In genomic region chr4:70667710-70668535, GRCh38 we compare ENCODE assay signal across 15 cellular contexts. TPM values are rescaled to one million over a fixed set of nuclear protein-coding genes. Genes with fewer than 3 reads are reported as not detected.
DNase-seq lines count a peak whose midpoint lies in the region; ATAC-seq, FAIRE-seq and TF ChIP-seq lines count a peak whose summit lies in the region.
"Had no signal": no experiment of that assay in that cellular context is flagged by ENCODE, and none has a peak within 500 bp of the region (broad histone marks: within the 10 kb centered on the region; RNA-seq: fewer than 3 reads in every experiment).

No MANE protein-coding gene starts in this region.

- H2AFZ ChIP-seq in K562 (ENCODE audit: low read depth, low read length): peak overlapping the region; percentile 29; the same call in 1 of the 2 replicates

- WGBS in K562 (ENCODE audit: insufficient coverage, low coverage, missing lambda C conversion rate): 31% methylated on average over 4 of the region's 4 CpGs
- 62% methylated on average over 4 of the region's 4 CpGs for WGBS in right lobe of liver (ENCODE audit: insufficient coverage, low coverage, low lambda C conversion rate, missing lambda C conversion rate)

- H3K4me3 ChIP-seq in left ventricle myocardium inferior (no peak overlapping the region), right atrium auricular region (no peak overlapping the region), K562 (no peak overlapping the region), uterus (no peak overlapping the region), right lobe of liver (no peak overlapping the region)

- H3K27ac ChIP-seq in left ventricle myocardium inferior (replicated peaks) (peak overlapping the region; percentile 17), right atrium auricular region (no peak overlapping the region), K562 (ENCODE audit: extremely low read depth, low read depth, low read length) (no peak overlapping the region), uterus (peak overlapping the region; percentile 45 to 48), right lobe of liver (no peak overlapping the region)

- H3K4me1 ChIP-seq in left ventricle myocardium inferior (no peaks in the 10 kb centered on the region), right atrium auricular region (no peaks in the 10 kb centered on the region), K562 (replicated peaks in 1 of 2; ENCODE audit: control insufficient read depth in 2 of 2, insufficient read depth in 2 of 2, low read length in 2 of 2) (no peaks in the 10 kb centered on the region), uterus (no peaks in the 10 kb centered on the region), right lobe of liver (no peaks in the 10 kb centered on the region)

- H3K9me1 ChIP-seq in K562 (ENCODE audit: control insufficient read depth, insufficient read depth, low read length): no peaks in the 10 kb centered on the region

- TF ChIP-seq EP300 in K562 (IDR thresholded peaks at IDR 0.05; ENCODE audit: low read length): no peak

- CTCF ChIA-PET in K562 (lab: Yijun Ruan, JAX; ENCODE audit: low intra/inter-chr PET ratio): no interaction called here

- ATAC-seq in HG03066 (IDR thresholded peaks at IDR 0.05; ENCODE audit: low read depth, unreplicated experiment) (peak; percentile 53), K562 (no peak), right lobe of liver (no peak)

- no peak for FAIRE-seq in K562 (lab: Jason Lieb, UNC)
- FAIRE-seq: A204.1 had no signal

- H3K9ac ChIP-seq in K562 (ENCODE audit: insufficient read depth in 1 of 2, low read depth in 2 of 2, low read length in 2 of 2): no peak overlapping the region

- in situ Hi-C loops in K562 (cut with MboI): no loop called here

- H4K20me1 ChIP-seq in K562 (replicated peaks; ENCODE audit: control insufficient read depth, insufficient read depth, low read length): no peaks in the 10 kb centered on the region

- no TSS peak for BruUV-seq in K562 (replicated peaks; lab: Mats Ljungman, UMichigan)

- H3K79me2 ChIP-seq in K562 (ENCODE audit: control insufficient read depth, insufficient read depth, low read length): no peaks in the 10 kb centered on the region

- TF ChIP-seq CTCF in left ventricle myocardium inferior (IDR thresholded peaks at IDR 0.05; ENCODE audit: borderline replicate concordance) (no peak), right atrium auricular region (IDR thresholded peaks at IDR 0.05) (no peak), K562 (IDR thresholded peaks at IDR 0.05 in 2 of 3, conservative IDR thresholded peaks at IDR 0.05 in 1 of 3; ENCODE audit: insufficient read depth in 2 of 3, low read depth in 1 of 3, low read length in 3 of 3) (no peak), uterus (IDR thresholded peaks at IDR 0.05) (no peak), right lobe of liver (IDR thresholded peaks at IDR 0.05) (no peak)

- H3K27me3 ChIP-seq in left ventricle myocardium inferior (ENCODE audit: low read depth) (no peaks in the 10 kb centered on the region), right atrium auricular region (no peaks in the 10 kb centered on the region), K562 (ENCODE audit: control insufficient read depth in 2 of 2, insufficient read depth in 2 of 2, low read length in 2 of 2) (no peaks in the 10 kb centered on the region), uterus (no peaks in the 10 kb centered on the region), right lobe of liver (no peaks in the 10 kb centered on the region)

- H3K9me3 ChIP-seq in left ventricle myocardium inferior (replicated peaks): no peaks in the 10 kb centered on the region
- no peaks in the 10 kb centered on the region for H3K9me3 ChIP-seq in right atrium auricular region
- no peaks in the 10 kb centered on the region for H3K9me3 ChIP-seq in K562 (replicated peaks; ENCODE audit: control insufficient read depth, insufficient read depth, low read depth, low read length)
- no peaks in the 10 kb centered on the region for H3K9me3 ChIP-seq in uterus
- H3K9me3 ChIP-seq in right lobe of liver: no peaks in the 10 kb centered on the region

- TF ChIP-seq RAD21 in K562 (CRISPR knock-in tag; conservative IDR thresholded peaks at IDR 0.05 in 1 of 2, IDR thresholded peaks at IDR 0.05 in 1 of 2): no peak

- intact Hi-C loops in left ventricle myocardium inferior (cut with micrococcal nuclease): no loop called here
- intact Hi-C loops in K562 (cut with micrococcal nuclease): no loop called here
- intact Hi-C loops in uterus (cut with DNase I; ENCODE audit: low total_unique reads): no loop called here
- intact Hi-C loops in right lobe of liver (cut with DNase I): no loop called here

- POLR2A ChIA-PET in K562 (lab: Yijun Ruan, JAX): no interaction called here

- H3K36me3 ChIP-seq in left ventricle myocardium inferior (no peaks in the 10 kb centered on the region), right atrium auricular region (no peaks in the 10 kb centered on the region), K562 (ENCODE audit: control insufficient read depth, insufficient read depth, low read length) (no peaks in the 10 kb centered on the region), uterus (no peaks in the 10 kb centered on the region), right lobe of liver (no peaks in the 10 kb centered on the region)

- no peak for TF ChIP-seq POLR2A in K562 (conservative IDR thresholded peaks at IDR 0.05)
- TF ChIP-seq POLR2A in uterus (IDR thresholded peaks at IDR 0.05): no peak
- no peak for TF ChIP-seq POLR2A in right lobe of liver (IDR thresholded peaks at IDR 0.05)

- DNase-seq in left ventricle myocardium inferior (no peak), right atrium auricular region (ENCODE audit: low spot score) (no peak), K562 (ENCODE audit: extremely low read depth in 1 of 4, low spot score in 3 of 4) (no peak), uterus (no peak), kidney tubule cell (ENCODE audit: low spot score) (no peak), NCI-H2107 (lab: John Stamatoyannopoulos, UW) (no peak), right lobe of liver (no peak)
- DNase-seq: effector memory CD4-positive, alpha-beta T cell; GDM1; naive B cell; NCI-H1048; NK-92 treated with Interleukin-12 subunit alpha and Interleukin-12 subunit beta, amount 100 ng/mL, for 24 hours had no signal

- H3K4me2 ChIP-seq in K562 (ENCODE audit: insufficient read depth, low read length): no peak overlapping the region

RNA-seq across cellular contexts. Expression of gene JCHAIN, which starts 1.6 kb away (rescaled TPM):
- total RNA-seq in left ventricle myocardium inferior (6.9 TPM), right atrium auricular region (1 to 10 TPM; 1.8 to 2.7 TPM), K562 (2014; rRNA removed) (not detected in 2 replicates), K562 (2014; rRNA removed; fragmentation: Illumina TruSeq; extraction: Trizol) (not detected in 2 replicates), K562 (2015; rRNA removed; fragmentation: Illumina TruSeq; extraction: Trizol) (not detected in 2 replicates), K562 (2021) (0.27 and 0.33 TPM in 2 replicates), uterus (10 to 100 TPM in 1 of 4 donors, 1 to 10 TPM in 3; 4.9 to 12.7 (median 6.2) TPM), right lobe of liver (10 to 100 TPM in 3 of 6 experiments, 1 to 10 TPM in 3; 3.9 to 39.7 (median 9.3) TPM)
- not detected in 2 replicates for total RNA-seq in K562 (2011; cell fraction: chromatin; rRNA removed; ENCODE audit: low replicate concordance)
- not detected in 2 replicates for total RNA-seq in K562 (2011; cell fraction: nucleolus; rRNA removed)
- total RNA-seq in K562 (2011; cell fraction: nucleoplasm; rRNA removed): not detected in 2 replicates
- polyA plus RNA-seq in K562 (2011; rRNA removed) (0.08 TPM in 1 of 2 replicates, not detected in the other), K562 (2014; fragmentation: Illumina TruSeq; extraction: Trizol) (0.32 TPM in 1 of 2 replicates, not detected in the other), K562 (2014; fragmentation: Nextera tagmentation; extraction: Ambion mirVana) (under 1 TPM; 0.04 to 0.20 TPM), K562 (2014; rRNA removed) (0.68 TPM in 1 of 2 replicates, not detected in the other)
- polyA plus RNA-seq in K562 (2011; cell fraction: cytosol; rRNA removed): not detected in 2 replicates
- polyA plus RNA-seq in K562 (2011; cell fraction: nucleus; rRNA removed): not detected in 2 replicates
- 0.08 and 0.40 TPM in 2 replicates for polyA plus RNA-seq in K562 (2012)
- not detected in 2 replicates for polyA minus RNA-seq in K562 (2011; rRNA and poly(A)+ RNA removed)
- polyA minus RNA-seq in K562 (2011; cell fraction: cytosol; rRNA and poly(A)+ RNA removed): not detected in 2 replicates
- not detected in 2 replicates for polyA minus RNA-seq in K562 (2011; cell fraction: nucleus; rRNA and poly(A)+ RNA removed)
- total RNA-seq: T-helper 2 cell treated with Interferon-gamma antibody and Interleukin-4, amounts not matched to agents 100 ng/mL and 5 ng/mL, for 36 hours had no signal

RNA-seq across cellular contexts. Expression of gene UTP3, which starts 20.4 kb away (rescaled TPM):
- total RNA-seq in left ventricle myocardium inferior (15.8 TPM), right atrium auricular region (10 to 100 TPM; 12.5 to 14.0 TPM), K562 (2014; rRNA removed) (32.2 and 34.0 TPM in 2 replicates), K562 (2014; rRNA removed; fragmentation: Illumina TruSeq; extraction: Trizol) (34.5 and 35.0 TPM in 2 replicates), K562 (2015; rRNA removed; fragmentation: Illumina TruSeq; extraction: Trizol) (30.6 and 32.4 TPM in 2 replicates), K562 (2021) (33.4 and 38.8 TPM in 2 replicates), uterus (10 to 100 TPM in 2 of 4 donors, 1 to 10 TPM in 2; 6.7 to 28.9 (median 17.1) TPM), right lobe of liver (10 to 100 TPM; 10.2 to 22.3 (median 14.0) TPM)
- 6.4 and 21.4 TPM in 2 replicates for total RNA-seq in K562 (2011; cell fraction: chromatin; rRNA removed; ENCODE audit: low replicate concordance)
- total RNA-seq in K562 (2011; cell fraction: nucleolus; rRNA removed): 6.3 and 6.5 TPM in 2 replicates
- 10.2 and 12.8 TPM in 2 replicates for total RNA-seq in K562 (2011; cell fraction: nucleoplasm; rRNA removed)
- polyA plus RNA-seq in K562 (2011; rRNA removed) (17.2 and 30.9 TPM in 2 replicates), K562 (2014; fragmentation: Illumina TruSeq; extraction: Trizol) (59.1 and 69.3 TPM in 2 replicates), K562 (2014; fragmentation: Nextera tagmentation; extraction: Ambion mirVana) (10 to 100 TPM; 11.9 to 12.4 TPM), K562 (2014; rRNA removed) (54.6 and 64.8 TPM in 2 replicates)
- polyA plus RNA-seq in K562 (2011; cell fraction: cytosol; rRNA removed): 12.1 and 15.7 TPM in 2 replicates
- polyA plus RNA-seq in K562 (2011; cell fraction: nucleus; rRNA removed): 7.1 and 7.7 TPM in 2 replicates
- 35.7 and 50.1 TPM in 2 replicates for polyA plus RNA-seq in K562 (2012)
- polyA minus RNA-seq in K562 (2011; rRNA and poly(A)+ RNA removed): 12.6 and 17.2 TPM in 2 replicates
- 6.4 and 9.3 TPM in 2 replicates for polyA minus RNA-seq in K562 (2011; cell fraction: cytosol; rRNA and poly(A)+ RNA removed)
- polyA minus RNA-seq in K562 (2011; cell fraction: nucleus; rRNA and poly(A)+ RNA removed): 4.4 and 8.4 TPM in 2 replicates

RNA-seq across cellular contexts. Expression of gene ENAM, which starts 39.4 kb away (rescaled TPM):
- total RNA-seq in left ventricle myocardium inferior: 6.2 TPM
- 10 to 100 TPM in 1 of 2 donors, 1 to 10 TPM in 1; 8.9 to 13.5 TPM for total RNA-seq in right atrium auricular region
- not detected in 2 replicates for total RNA-seq in K562 (2011; cell fraction: chromatin; rRNA removed; ENCODE audit: low replicate concordance)
- not detected in 2 replicates for total RNA-seq in K562 (2011; cell fraction: nucleolus; rRNA removed)
- not detected in 2 replicates for total RNA-seq in K562 (2011; cell fraction: nucleoplasm; rRNA removed)
- total RNA-seq in K562 (2014; rRNA removed): 0.09 TPM in 1 of 2 replicates, not detected in the other
- total RNA-seq in K562 (2014; rRNA removed; fragmentation: Illumina TruSeq; extraction: Trizol): 0.13 TPM in 1 of 2 replicates, not detected in the other
- 0.04 and 0.08 TPM in 2 replicates for total RNA-seq in K562 (2015; rRNA removed; fragmentation: Illumina TruSeq; extraction: Trizol)
- total RNA-seq in K562 (2021): 0.04 TPM in 1 of 2 replicates, not detected in the other
- not detected in 2 replicates for polyA plus RNA-seq in K562 (2011; rRNA removed)
- not detected in 2 replicates for polyA plus RNA-seq in K562 (2011; cell fraction: cytosol; rRNA removed)
- polyA plus RNA-seq in K562 (2011; cell fraction: nucleus; rRNA removed): not detected in 2 replicates
- polyA plus RNA-seq in K562 (2012): 0.07 TPM in 1 of 2 replicates, not detected in the other
- not detected in 2 replicates for polyA plus RNA-seq in K562 (2014; fragmentation: Illumina TruSeq; extraction: Trizol)
- polyA plus RNA-seq in K562 (2014; fragmentation: Nextera tagmentation; extraction: Ambion mirVana): not detected
- not detected in 2 replicates for polyA plus RNA-seq in K562 (2014; rRNA removed)
- not detected in 2 replicates for polyA minus RNA-seq in K562 (2011; rRNA and poly(A)+ RNA removed)
- not detected in 2 replicates for polyA minus RNA-seq in K562 (2011; cell fraction: cytosol; rRNA and poly(A)+ RNA removed)
- not detected in 2 replicates for polyA minus RNA-seq in K562 (2011; cell fraction: nucleus; rRNA and poly(A)+ RNA removed)
- under 1 TPM in 2 of 4 donors, not detected in 2; 0.24 to 0.83 TPM for total RNA-seq in uterus
- total RNA-seq in right lobe of liver: under 1 TPM; 0.07 to 0.86 (median 0.62) TPM
- total RNA-seq: T-helper 2 cell treated with Interferon-gamma antibody and Interleukin-4, amounts not matched to agents 100 ng/mL and 5 ng/mL, for 36 hours had no signal

RNA-seq across cellular contexts. Expression of gene RUFY3, which starts 53.8 kb away (rescaled TPM):
- total RNA-seq in left ventricle myocardium inferior (20.5 TPM), right atrium auricular region (10 to 100 TPM; 14.7 to 16.7 TPM), K562 (2014; rRNA removed) (20.0 and 22.2 TPM in 2 replicates), K562 (2014; rRNA removed; fragmentation: Illumina TruSeq; extraction: Trizol) (28.1 and 30.8 TPM in 2 replicates), K562 (2015; rRNA removed; fragmentation: Illumina TruSeq; extraction: Trizol) (25.0 and 25.3 TPM in 2 replicates), K562 (2021) (24.0 and 31.1 TPM in 2 replicates), uterus (100 to 1,000 TPM in 2 of 4 donors, 10 to 100 TPM in 2; 25.4 to 137 (median 75.9) TPM), right lobe of liver (10 to 100 TPM; 24.1 to 58.3 (median 30.3) TPM)
- total RNA-seq in K562 (2011; cell fraction: chromatin; rRNA removed; ENCODE audit: low replicate concordance): 17.6 and 69.3 TPM in 2 replicates
- 10.0 and 18.6 TPM in 2 replicates for total RNA-seq in K562 (2011; cell fraction: nucleolus; rRNA removed)
- total RNA-seq in K562 (2011; cell fraction: nucleoplasm; rRNA removed): 28.0 and 44.3 TPM in 2 replicates
- polyA plus RNA-seq in K562 (2011; rRNA removed) (18.2 and 21.5 TPM in 2 replicates), K562 (2014; fragmentation: Illumina TruSeq; extraction: Trizol) (16.0 and 18.6 TPM in 2 replicates), K562 (2014; fragmentation: Nextera tagmentation; extraction: Ambion mirVana) (1 to 10 TPM; 4.2 to 4.5 TPM), K562 (2014; rRNA removed) (15.1 and 15.4 TPM in 2 replicates)
- polyA plus RNA-seq in K562 (2011; cell fraction: cytosol; rRNA removed): 4.5 and 4.7 TPM in 2 replicates
- 28.3 and 29.4 TPM in 2 replicates for polyA plus RNA-seq in K562 (2011; cell fraction: nucleus; rRNA removed)
- 11.2 and 23.7 TPM in 2 replicates for polyA plus RNA-seq in K562 (2012)
- 19.9 and 21.8 TPM in 2 replicates for polyA minus RNA-seq in K562 (2011; rRNA and poly(A)+ RNA removed)
- 9.9 and 16.1 TPM in 2 replicates for polyA minus RNA-seq in K562 (2011; cell fraction: cytosol; rRNA and poly(A)+ RNA removed)
- polyA minus RNA-seq in K562 (2011; cell fraction: nucleus; rRNA and poly(A)+ RNA removed): 13.6 and 17.3 TPM in 2 replicates

Comparison
In these comparisons a context has a peak if more than half of its experiments do, and no peak if none do; other contexts are left out.
1. H3K27ac ChIP-seq: peak in left ventricle myocardium inferior (single experiment) and uterus (2 of 2); none in right atrium auricular region (0 of 2), K562 (single experiment) and right lobe of liver (0 of 3).